Comparison of ENCODE assay signal across 31 cellular contexts in genomic region chr18:12534820-12535219, GRCh38.
"Had no signal": no experiment of that assay in that cellular context is flagged by ENCODE, and none has a peak within 500 bp of the region (broad histone marks: within the 10 kb centered on the region; RNA-seq: fewer than 3 reads in every experiment).

No MANE protein-coding gene starts in this region.

- H3K9ac ChIP-seq: KMS-11 had no signal

- H3K27me3 ChIP-seq: brain microvascular endothelial cell had no signal

- FAIRE-seq: RCC 7860 had no signal

- H3K36me3 ChIP-seq: brain microvascular endothelial cell had no signal

- H3K27ac ChIP-seq: brain microvascular endothelial cell, KMS-11, RWPE1, VCaP had no signal

- DNase-seq: activated B cell treated with CpG ODN at 0.5 μM for 24 hours; activated CD4-positive, alpha-beta memory T cell treated with anti-CD3 and anti-CD28 coated beads for 36 hours; activated CD4-positive, alpha-beta T cell treated with anti-CD3 and anti-CD28 coated beads for 4 hours; activated CD4-positive, alpha-beta T cell treated with anti-CD3 and anti-CD28 coated beads, Interleukin-2, amount 50 U/mL, for 1 hour; activated CD4-positive, CD25-positive, alpha-beta regulatory T cell treated with anti-CD3 and anti-CD28 coated beads, Interleukin-2, amount 50 U/mL, for 72 hours; activated CD8-positive, alpha-beta memory T cell treated with anti-CD3 and anti-CD28 coated beads, Interleukin-2, amount 50 U/mL, for 48 hours; activated effector memory CD4-positive, alpha-beta T cell treated with Interleukin-2 at 50 U/mL for 16 hours; activated naive CD4-positive, alpha-beta T cell treated with anti-CD3 and anti-CD28 coated beads, Interleukin-2, amount 50 U/mL, for 16 hours; activated naive CD8-positive, alpha-beta T cell treated with anti-CD3 and anti-CD28 coated beads for 36 hours; activated T-cell treated with anti-CD3 and anti-CD28 coated beads, Interleukin-2, amount 50 U/mL, for 48 hours; amniotic stem cell; aorta; brain microvascular endothelial cell; NCI-H1092 treated with DMSO at 0.1 percent for 48 hours; NCI-H1417; NCI-H146; NCI-H187; NCI-H2029 treated with DMSO at 0.1 percent for 48 hours; NCI-H2171 treated with DMSO at 0.1 percent for 48 hours; NCI-H226; NCI-H446 treated with DMSO at 0.1 percent for 48 hours; NCI-H524 treated with DMSO at 0.1 percent for 48 hours; Right ventricle myocardium superior; SW 1271; T-helper 1 cell; T-helper 2 cell; T-helper 9 cell had no signal
